Comparison of ENCODE assay signal across 1 cellular context in the genomic region with DNA sequence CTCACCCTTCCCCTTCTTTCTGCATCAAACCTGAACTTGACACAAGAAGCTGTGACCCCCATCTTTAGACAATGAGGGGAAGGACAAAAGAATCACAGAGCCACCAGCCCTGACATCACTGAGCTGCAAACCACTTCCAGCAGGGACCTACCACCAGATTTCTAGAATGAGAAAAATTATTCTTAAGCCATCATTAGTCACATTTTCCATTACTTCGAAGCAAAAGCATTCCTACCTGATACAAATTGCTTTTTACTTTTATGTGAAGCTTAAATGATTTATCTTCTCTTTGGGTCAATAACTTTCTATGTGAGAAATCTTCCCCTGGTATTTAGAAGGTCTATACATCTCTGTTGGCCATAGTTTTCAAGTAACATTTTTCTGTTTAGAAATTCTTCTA.
TF ChIP-seq lines count a peak whose summit lies in the region.

No MANE protein-coding gene starts in this region.

TF ChIP-seq in WTC11, 78 proteins besides CTCF, POLR2A, EP300 and RAD21:
- TF ChIP-seq CREB1 (CRISPR knock-in tag; IDR thresholded peaks at IDR 0.05) (no peak), IRF2 (CRISPR knock-in tag; IDR thresholded peaks at IDR 0.05; ENCODE audit: borderline replicate concordance, low read depth) (no peak), ZNF671 (CRISPR knock-in tag; IDR thresholded peaks at IDR 0.05) (no peak), ESRRA (CRISPR knock-in tag; IDR thresholded peaks at IDR 0.05; ENCODE audit: borderline replicate concordance) (no peak), TCF7 (CRISPR knock-in tag; IDR thresholded peaks at IDR 0.05; ENCODE audit: low read depth) (no peak), GABPB1 (CRISPR knock-in tag; IDR thresholded peaks at IDR 0.05) (no peak), FOXK1 (CRISPR knock-in tag; IDR thresholded peaks at IDR 0.05) (no peak), TEAD1 (CRISPR knock-in tag; IDR thresholded peaks at IDR 0.05) (no peak)
- TF ChIP-seq, protein P1, sequence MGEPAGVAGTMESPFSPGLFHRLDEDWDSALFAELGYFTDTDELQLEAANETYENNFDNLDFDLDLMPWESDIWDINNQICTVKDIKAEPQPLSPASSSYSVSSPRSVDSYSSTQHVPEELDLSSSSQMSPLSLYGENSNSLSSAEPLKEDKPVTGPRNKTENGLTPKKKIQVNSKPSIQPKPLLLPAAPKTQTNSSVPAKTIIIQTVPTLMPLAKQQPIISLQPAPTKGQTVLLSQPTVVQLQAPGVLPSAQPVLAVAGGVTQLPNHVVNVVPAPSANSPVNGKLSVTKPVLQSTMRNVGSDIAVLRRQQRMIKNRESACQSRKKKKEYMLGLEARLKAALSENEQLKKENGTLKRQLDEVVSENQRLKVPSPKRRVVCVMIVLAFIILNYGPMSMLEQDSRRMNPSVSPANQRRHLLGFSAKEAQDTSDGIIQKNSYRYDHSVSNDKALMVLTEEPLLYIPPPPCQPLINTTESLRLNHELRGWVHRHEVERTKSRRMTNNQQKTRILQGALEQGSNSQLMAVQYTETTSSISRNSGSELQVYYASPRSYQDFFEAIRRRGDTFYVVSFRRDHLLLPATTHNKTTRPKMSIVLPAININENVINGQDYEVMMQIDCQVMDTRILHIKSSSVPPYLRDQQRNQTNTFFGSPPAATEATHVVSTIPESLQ (CRISPR knock-in tag; IDR thresholded peaks at IDR 0.05): no peak
- TF ChIP-seq, protein P2, sequence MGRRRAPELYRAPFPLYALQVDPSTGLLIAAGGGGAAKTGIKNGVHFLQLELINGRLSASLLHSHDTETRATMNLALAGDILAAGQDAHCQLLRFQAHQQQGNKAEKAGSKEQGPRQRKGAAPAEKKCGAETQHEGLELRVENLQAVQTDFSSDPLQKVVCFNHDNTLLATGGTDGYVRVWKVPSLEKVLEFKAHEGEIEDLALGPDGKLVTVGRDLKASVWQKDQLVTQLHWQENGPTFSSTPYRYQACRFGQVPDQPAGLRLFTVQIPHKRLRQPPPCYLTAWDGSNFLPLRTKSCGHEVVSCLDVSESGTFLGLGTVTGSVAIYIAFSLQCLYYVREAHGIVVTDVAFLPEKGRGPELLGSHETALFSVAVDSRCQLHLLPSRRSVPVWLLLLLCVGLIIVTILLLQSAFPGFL (CRISPR knock-in tag; IDR thresholded peaks at IDR 0.05; ENCODE audit: borderline replicate concordance): no peak
TF ChIP-seq in WTC11: peak in this region for 0.
